Comparison of ENCODE assay signal across 32 cellular contexts in genomic region chr19:14054721-14055120, GRCh38. TPM values are rescaled to one million over a fixed set of nuclear protein-coding genes. Genes with fewer than 3 reads are reported as not detected.
DNase-seq lines count a peak whose midpoint lies in the region; ATAC-seq, FAIRE-seq and TF ChIP-seq lines count a peak whose summit lies in the region.
"Had no signal": no experiment of that assay in that cellular context is flagged by ENCODE, and none has a peak within 500 bp of the region (broad histone marks: within the 10 kb centered on the region; RNA-seq: fewer than 3 reads in every experiment).

No MANE protein-coding gene starts in this region.

- H3K4me1 ChIP-seq in K562 (replicated peaks in 1 of 2; ENCODE audit: control insufficient read depth in 2 of 2, insufficient read depth in 2 of 2, low read length in 2 of 2): peaks cover 16 to 55% of the 10 kb centered on the region in 2 experiments
- H3K4me1 ChIP-seq in neuronal stem cell (ENCODE audit: control insufficient read depth in 2 of 2, insufficient read depth in 1 of 2, low read depth in 1 of 2, low read length in 2 of 2): peaks cover 2 to 4% of the 10 kb centered on the region in 2 donors
- peaks cover 17% of the 10 kb centered on the region for H3K4me1 ChIP-seq in CD8-positive, alpha-beta memory T cell (ENCODE audit: insufficient read depth, low read length)
- H3K4me1 ChIP-seq: SJCRH30 had no signal

- peak; percentile 27 for ATAC-seq in stimulated activated naive CD8-positive, alpha-beta T cell treated with anti-CD3 and anti-CD28 coated beads, Interleukin-15, amount 100 ng/mL, for 72 hours
- no peak for ATAC-seq in stimulated activated naive CD8-positive, alpha-beta T cell treated with anti-CD3 and anti-CD28 coated beads, Interleukin-15, Interleukin-2, amounts not matched to agents 100 U/mL and 50 U/mL, for 24 hours
- ATAC-seq in K562: no peak
- ATAC-seq: GM12878, Right ventricle myocardium inferior had no signal

- no peaks in the 10 kb centered on the region for H3K79me2 ChIP-seq in K562 (ENCODE audit: control insufficient read depth, insufficient read depth, low read length)

- BruUV-seq in K562 (replicated peaks; lab: Mats Ljungman, UMichigan): no TSS peak

- peaks cover 38% of the 10 kb centered on the region for H3K4me1 Mint-ChIP-seq in stimulated activated naive CD8-positive, alpha-beta T cell treated with anti-CD3 and anti-CD28 coated beads, Interleukin-15, amount 100 ng/mL, for 72 hours
- H3K4me1 Mint-ChIP-seq in CD8-positive, alpha-beta memory T cell: peaks cover 11 to 23% (median 13%) of the 10 kb centered on the region in 3 donors

- no peak overlapping the region for H3K4me3 Mint-ChIP-seq in stimulated activated naive CD8-positive, alpha-beta T cell treated with anti-CD3 and anti-CD28 coated beads, Interleukin-15, amount 100 ng/mL, for 72 hours
- no peak overlapping the region for H3K4me3 Mint-ChIP-seq in CD8-positive, alpha-beta memory T cell
- H3K4me3 Mint-ChIP-seq: CD4-positive, CD25-positive, alpha-beta regulatory T cell had no signal

- FAIRE-seq in K562 (lab: Jason Lieb, UNC): no peak
- FAIRE-seq: GM12878 had no signal

- H3K27me3 Mint-ChIP-seq in stimulated activated naive CD8-positive, alpha-beta T cell treated with anti-CD3 and anti-CD28 coated beads, Interleukin-15, amount 100 ng/mL, for 72 hours: peaks cover 32% of the 10 kb centered on the region
- H3K27me3 Mint-ChIP-seq in CD8-positive, alpha-beta memory T cell: peaks cover 13 to 20% of the 10 kb centered on the region in 2 donors

- TF ChIP-seq POLR2A in K562 (conservative IDR thresholded peaks at IDR 0.05): no peak

- no peaks in the 10 kb centered on the region for H3K9me1 ChIP-seq in K562 (ENCODE audit: control insufficient read depth, insufficient read depth, low read length)

- peak overlapping the region; percentile 6 for H2AK5ac ChIP-seq in neuronal stem cell (ENCODE audit: low read depth, low read length)

- no peak overlapping the region for H3K23ac ChIP-seq in neuronal stem cell (ENCODE audit: low read depth, low read length, poor library complexity)

- H3K4ac ChIP-seq in neuronal stem cell (ENCODE audit: low read length): no peak overlapping the region

- peaks cover 11% of the 10 kb centered on the region; the same call in 1 of the 3 replicates for H3K36me3 ChIP-seq in K562 (ENCODE audit: control insufficient read depth, insufficient read depth, low read length)
- peaks cover 2 to 3% of the 10 kb centered on the region in 2 donors for H3K36me3 ChIP-seq in neuronal stem cell (replicated peaks in 1 of 2; ENCODE audit: control insufficient read depth in 2 of 2, insufficient read depth in 2 of 2, low read length in 2 of 2)
- peaks cover 19% of the 10 kb centered on the region for H3K36me3 ChIP-seq in CD8-positive, alpha-beta memory T cell (ENCODE audit: insufficient read depth, low read length)
- H3K36me3 ChIP-seq: SJCRH30 had no signal

- H2BK5ac ChIP-seq in neuronal stem cell (ENCODE audit: low read length): peak overlapping the region; percentile 45

- TF ChIP-seq EP300 in K562 (IDR thresholded peaks at IDR 0.05; ENCODE audit: low read length): no peak

- H3K9me3 Mint-ChIP-seq in stimulated activated naive CD8-positive, alpha-beta T cell treated with anti-CD3 and anti-CD28 coated beads, Interleukin-15, amount 100 ng/mL, for 72 hours: peaks cover 0 to 7% of the 10 kb centered on the region in 2 donors
- no peaks in the 10 kb centered on the region for H3K9me3 Mint-ChIP-seq in CD8-positive, alpha-beta memory T cell

- POLR2A ChIA-PET in K562 (lab: Yijun Ruan, JAX): no interaction called here
- POLR2A ChIA-PET in CD8-positive, alpha-beta memory T cell (lab: Charles Lee): interaction anchor here (0.6 to 0.7 kb wide), 2 partner anchors 12 to 171 kb away, joined by 3 to 9 read pairs; no protein-coding TSS in a partner anchor

- in situ Hi-C loops in K562 (cut with MboI): loop anchor here (25.0 kb wide), 1 partner anchor 467 kb away; no protein-coding TSS in a partner anchor

- H3K9ac ChIP-seq in K562 (ENCODE audit: insufficient read depth in 1 of 2, low read depth in 2 of 2, low read length in 2 of 2): 0 out of 4 replicates have a peak overlapping the region, but pooled peaks of 1 of the 2 experiments have one; percentile 57
- H3K9ac ChIP-seq in neuronal stem cell (ENCODE audit: low read depth, low read length, poor library complexity): no peak overlapping the region
- H3K9ac ChIP-seq: BLaER1 had no signal

- CTCF ChIA-PET in K562 (lab: Yijun Ruan, JAX; ENCODE audit: low intra/inter-chr PET ratio): no interaction called here
- CTCF ChIA-PET in CD8-positive, alpha-beta memory T cell (lab: Charles Lee): interaction anchor here (0.6 to 1.1 kb wide), 3 partner anchors 10 to 585 kb away, joined by 3 read pairs; no protein-coding TSS in a partner anchor

- no peaks in the 10 kb centered on the region for H4K20me1 ChIP-seq in K562 (replicated peaks; ENCODE audit: control insufficient read depth, insufficient read depth, low read length)
- H4K20me1 ChIP-seq: BLaER1 had no signal

- no peak overlapping the region for H2BK120ac ChIP-seq in neuronal stem cell (ENCODE audit: low read depth, low read length)

- H3K27ac ChIP-seq in K562 (ENCODE audit: extremely low read depth, low read depth, low read length): no peak overlapping the region
- no peak overlapping the region for H3K27ac ChIP-seq in neuronal stem cell (replicated peaks; ENCODE audit: low read length)
- no peak overlapping the region for H3K27ac ChIP-seq in CD8-positive, alpha-beta memory T cell (ENCODE audit: low read depth, low read length)
- H3K27ac ChIP-seq: BLaER1, PC-9, SJCRH30 had no signal

- H3K4me2 ChIP-seq in K562 (ENCODE audit: insufficient read depth, low read length) (no peak overlapping the region), neuronal stem cell (ENCODE audit: insufficient read depth, low read length, poor library complexity, severe bottlenecking) (no peak overlapping the region)
- H3K4me2 ChIP-seq: BLaER1, PC-9 had no signal

- no peak for TF ChIP-seq RAD21 in K562 (CRISPR knock-in tag; conservative IDR thresholded peaks at IDR 0.05 in 1 of 2, IDR thresholded peaks at IDR 0.05 in 1 of 2)

- H3K27me3 ChIP-seq in K562 (ENCODE audit: control insufficient read depth in 2 of 2, insufficient read depth in 2 of 2, low read length in 2 of 2): no peaks in the 10 kb centered on the region
- H3K27me3 ChIP-seq in neuronal stem cell (ENCODE audit: control insufficient read depth in 3 of 3, insufficient read depth in 3 of 3, low read depth in 1 of 3, low read length in 3 of 3): peaks cover 0 to 28% (median 14%) of the 10 kb centered on the region in 3 experiments
- peaks cover 16% of the 10 kb centered on the region for H3K27me3 ChIP-seq in CD8-positive, alpha-beta memory T cell (ENCODE audit: insufficient read depth, low read length, poor library complexity, severe bottlenecking)

- no peak overlapping the region for H3K14ac ChIP-seq in neuronal stem cell (ENCODE audit: low read length)

- no peak overlapping the region for H2BK12ac ChIP-seq in neuronal stem cell (ENCODE audit: low read length)

- H2AFZ ChIP-seq in K562 (ENCODE audit: low read depth, low read length) (no peak overlapping the region), neuronal stem cell (ENCODE audit: low read length) (no peak overlapping the region)
- H2AFZ ChIP-seq: PC-9 had no signal

- no peak for DNase-seq in stimulated activated naive CD8-positive, alpha-beta T cell treated with anti-CD3 and anti-CD28 coated beads, Interleukin-15, amount 100 ng/mL, for 72 hours
- no peak for DNase-seq in stimulated activated naive CD8-positive, alpha-beta T cell treated with anti-CD3 and anti-CD28 coated beads, Interleukin-15, Interleukin-2, amounts not matched to agents 100 U/mL and 50 U/mL, for 24 hours
- DNase-seq in K562 (ENCODE audit: extremely low read depth in 1 of 4, low spot score in 3 of 4) (peak in 3 of 4 experiments; percentile 4 to 6 (median 5)), neuronal stem cell (ENCODE audit: low spot score) (no peak), NCI-H1694 (lab: John Stamatoyannopoulos, UW) (no peak), DMS 273 treated with DMSO at 0.1 percent for 48 hours (lab: John Stamatoyannopoulos, UW) (no peak)
- DNase-seq in CD8-positive, alpha-beta memory T cell: no peak
- DNase-seq: 8988T; ACHN; CD4-positive, CD25-positive, alpha-beta regulatory T cell; COR-L47; DMS79; EL; GDM1; Karpas-422; MV-4-11; NCI-H1105; NCI-H1436 treated with DMSO at 0.1 percent for 48 hours; NCI-H1930; NCI-H2107; NCI-H446; NCI-H524 treated with DMSO at 0.1 percent for 48 hours; NCI-H774; NK-92 treated with Interleukin-12 subunit alpha and Interleukin-12 subunit beta, amount 100 ng/mL, for 24 hours; PC-9; SJCRH30 had no signal

- H3K18ac ChIP-seq in neuronal stem cell (ENCODE audit: low read length): peak overlapping the region; percentile 48

- H3K9me3 ChIP-seq in K562 (replicated peaks; ENCODE audit: control insufficient read depth, insufficient read depth, low read depth, low read length) (no peaks in the 10 kb centered on the region), neuronal stem cell (replicated peaks in 1 of 2; ENCODE audit: control insufficient read depth in 2 of 2, insufficient read depth in 1 of 2, low read depth in 1 of 2, low read length in 2 of 2) (peaks cover 0 to 3% of the 10 kb centered on the region in 2 donors)
- no peaks in the 10 kb centered on the region for H3K9me3 ChIP-seq in CD8-positive, alpha-beta memory T cell (ENCODE audit: low read length)
- H3K9me3 ChIP-seq: BLaER1, SJCRH30 had no signal

- intact Hi-C loops in K562 (cut with micrococcal nuclease): no loop called here

- no peak overlapping the region for H3K27ac Mint-ChIP-seq in stimulated activated naive CD8-positive, alpha-beta T cell treated with anti-CD3 and anti-CD28 coated beads, Interleukin-15, amount 100 ng/mL, for 72 hours
- no peak overlapping the region for H3K27ac Mint-ChIP-seq in CD8-positive, alpha-beta memory T cell

- 25% methylated on average over 6 of the region's 11 CpGs for WGBS in K562 (ENCODE audit: insufficient coverage, low coverage, missing lambda C conversion rate)
- WGBS in neuronal stem cell (ENCODE audit: extremely low coverage in 2 of 2, insufficient read length in 2 of 2, insufficient replicate concordance in 1 of 2), 2 donors: no CpG with 5 or more reads among the region's 11 CpGs

- no peaks in the 10 kb centered on the region for H3K79me1 ChIP-seq in neuronal stem cell (ENCODE audit: low read depth, low read length)

- H4K91ac ChIP-seq in neuronal stem cell (ENCODE audit: low read depth, low read length, poor library complexity): no peak overlapping the region

- no peak overlapping the region for H4K8ac ChIP-seq in neuronal stem cell (ENCODE audit: low read depth, low read length)

- H3K36me3 Mint-ChIP-seq in CD8-positive, alpha-beta memory T cell: peaks cover 7 to 30% (median 9%) of the 10 kb centered on the region in 3 donors

- no peak for TF ChIP-seq CTCF in K562 (IDR thresholded peaks at IDR 0.05 in 2 of 3, conservative IDR thresholded peaks at IDR 0.05 in 1 of 3; ENCODE audit: insufficient read depth in 2 of 3, low read depth in 1 of 3, low read length in 3 of 3)

- H3K4me3 ChIP-seq in K562 (no peak overlapping the region), neuronal stem cell (ENCODE audit: low read length in 2 of 2) (no peak overlapping the region)
- no peak overlapping the region for H3K4me3 ChIP-seq in CD8-positive, alpha-beta memory T cell (ENCODE audit: low read length)
- H3K4me3 ChIP-seq: BLaER1, GM12878, PC-9, SJCRH30 had no signal

- H2BK15ac ChIP-seq in neuronal stem cell (ENCODE audit: low read length): peak overlapping the region; percentile 25

RNA-seq across cellular contexts. Expression of gene PALM3, which starts 7.2 kb away (rescaled TPM):
- 0.53 and 0.76 TPM in 2 replicates for total RNA-seq in K562 (2011; cell fraction: chromatin; rRNA removed; ENCODE audit: low replicate concordance)
- 0.33 and 0.92 TPM in 2 replicates for total RNA-seq in K562 (2011; cell fraction: nucleolus; rRNA removed)
- 0.73 and 0.99 TPM in 2 replicates for total RNA-seq in K562 (2011; cell fraction: nucleoplasm; rRNA removed)
- total RNA-seq in K562 (2014; rRNA removed) (8.2 and 8.9 TPM in 2 replicates), K562 (2014; rRNA removed; fragmentation: Illumina TruSeq; extraction: Trizol) (2.5 and 2.8 TPM in 2 replicates), K562 (2015; rRNA removed; fragmentation: Illumina TruSeq; extraction: Trizol) (3.3 and 3.7 TPM in 2 replicates), K562 (2021) (7.6 and 9.3 TPM in 2 replicates)
- polyA plus RNA-seq in K562 (2011; rRNA removed) (2.3 and 2.9 TPM in 2 replicates), K562 (2014; fragmentation: Illumina TruSeq; extraction: Trizol) (7.4 and 10.8 TPM in 2 replicates), K562 (2014; fragmentation: Nextera tagmentation; extraction: Ambion mirVana) (under 1 TPM; 0.07 to 0.29 TPM), K562 (2014; rRNA removed) (8.9 and 12.1 TPM in 2 replicates)
- polyA plus RNA-seq in K562 (2011; cell fraction: cytosol; rRNA removed): 2.1 and 6.1 TPM in 2 replicates
- 1.1 and 2.9 TPM in 2 replicates for polyA plus RNA-seq in K562 (2011; cell fraction: nucleus; rRNA removed)
- 2.0 and 13.9 TPM in 2 replicates for polyA plus RNA-seq in K562 (2012)
- polyA minus RNA-seq in K562 (2011; rRNA and poly(A)+ RNA removed): 0.39 and 1.3 TPM in 2 replicates
- polyA minus RNA-seq in K562 (2011; cell fraction: cytosol; rRNA and poly(A)+ RNA removed): 0.91 and 1.4 TPM in 2 replicates
- polyA minus RNA-seq in K562 (2011; cell fraction: nucleus; rRNA and poly(A)+ RNA removed): 0.27 and 0.56 TPM in 2 replicates
- 10.2 TPM for polyA plus RNA-seq in neuronal stem cell (2013, experiment 1 of 2)
- polyA plus RNA-seq in neuronal stem cell (2013, experiment 2 of 2): 10.4 TPM
- total RNA-seq in CD8-positive, alpha-beta memory T cell: not detected
- polyA plus RNA-seq in CD8-positive, alpha-beta memory T cell: not detected
- total RNA-seq: CD4-positive, CD25-positive, alpha-beta regulatory T cell; GM12878 had no signal
- polyA plus RNA-seq: CD4-positive, CD25-positive, alpha-beta regulatory T cell had no signal

RNA-seq across cellular contexts. Expression of gene MISP3, which starts 17.9 kb away (rescaled TPM):
- 1.7 and 5.3 TPM in 2 replicates for total RNA-seq in K562 (2011; cell fraction: chromatin; rRNA removed; ENCODE audit: low replicate concordance)
- 5.5 and 5.7 TPM in 2 replicates for total RNA-seq in K562 (2011; cell fraction: nucleolus; rRNA removed)
- total RNA-seq in K562 (2011; cell fraction: nucleoplasm; rRNA removed): 4.1 and 5.0 TPM in 2 replicates
- total RNA-seq in K562 (2014; rRNA removed): 3.1 and 3.9 TPM in 2 replicates
- total RNA-seq in K562 (2014; rRNA removed; fragmentation: Illumina TruSeq; extraction: Trizol): 0.69 and 0.73 TPM in 2 replicates
- total RNA-seq in K562 (2015; rRNA removed; fragmentation: Illumina TruSeq; extraction: Trizol): 1.6 and 1.9 TPM in 2 replicates
- 1.9 and 2.9 TPM in 2 replicates for total RNA-seq in K562 (2021)
- 1.2 and 2.1 TPM in 2 replicates for polyA plus RNA-seq in K562 (2011; rRNA removed)
- 2.1 and 3.0 TPM in 2 replicates for polyA plus RNA-seq in K562 (2011; cell fraction: cytosol; rRNA removed)
- polyA plus RNA-seq in K562 (2011; cell fraction: nucleus; rRNA removed): 8.6 and 12.9 TPM in 2 replicates
- polyA plus RNA-seq in K562 (2012): 3.6 and 4.2 TPM in 2 replicates
- 2.6 and 3.2 TPM in 2 replicates for polyA plus RNA-seq in K562 (2014; fragmentation: Illumina TruSeq; extraction: Trizol)
- under 1 TPM; 0.25 to 0.37 TPM for polyA plus RNA-seq in K562 (2014; fragmentation: Nextera tagmentation; extraction: Ambion mirVana)
- polyA plus RNA-seq in K562 (2014; rRNA removed): 5.4 and 5.6 TPM in 2 replicates
- polyA minus RNA-seq in K562 (2011; rRNA and poly(A)+ RNA removed): not detected in 2 replicates
- polyA minus RNA-seq in K562 (2011; cell fraction: cytosol; rRNA and poly(A)+ RNA removed): 0.91 TPM in 1 of 2 replicates, not detected in the other
- 1.8 and 1.9 TPM in 2 replicates for polyA minus RNA-seq in K562 (2011; cell fraction: nucleus; rRNA and poly(A)+ RNA removed)
- polyA plus RNA-seq in neuronal stem cell (2013, experiment 1 of 2): 1.6 TPM
- polyA plus RNA-seq in neuronal stem cell (2013, experiment 2 of 2): 1.7 TPM
- 1 to 10 TPM in 1 of 2 experiments, under 1 TPM in 1; 1.00 to 1.2 TPM for total RNA-seq in CD8-positive, alpha-beta memory T cell
- polyA plus RNA-seq in CD8-positive, alpha-beta memory T cell: 2.1 TPM

RNA-seq across cellular contexts. Expression of gene IL27RA, which starts 23.2 kb away (rescaled TPM):
- total RNA-seq in K562 (2011; cell fraction: chromatin; rRNA removed; ENCODE audit: low replicate concordance): 10.9 and 28.8 TPM in 2 replicates
- total RNA-seq in K562 (2011; cell fraction: nucleolus; rRNA removed): 34.2 and 45.7 TPM in 2 replicates
- total RNA-seq in K562 (2011; cell fraction: nucleoplasm; rRNA removed): 19.0 and 24.8 TPM in 2 replicates
- total RNA-seq in K562 (2014; rRNA removed) (11.6 and 12.6 TPM in 2 replicates), K562 (2014; rRNA removed; fragmentation: Illumina TruSeq; extraction: Trizol) (6.3 and 7.0 TPM in 2 replicates), K562 (2015; rRNA removed; fragmentation: Illumina TruSeq; extraction: Trizol) (8.6 and 8.8 TPM in 2 replicates), K562 (2021) (15.2 and 15.9 TPM in 2 replicates)
- polyA plus RNA-seq in K562 (2011; rRNA removed) (14.1 and 15.9 TPM in 2 replicates), K562 (2014; fragmentation: Illumina TruSeq; extraction: Trizol) (12.5 and 13.3 TPM in 2 replicates), K562 (2014; fragmentation: Nextera tagmentation; extraction: Ambion mirVana) (1 to 10 TPM; 1.9 to 2.1 TPM), K562 (2014; rRNA removed) (10.6 and 12.0 TPM in 2 replicates)
- 9.7 and 22.4 TPM in 2 replicates for polyA plus RNA-seq in K562 (2011; cell fraction: cytosol; rRNA removed)
- polyA plus RNA-seq in K562 (2011; cell fraction: nucleus; rRNA removed): 7.8 and 13.8 TPM in 2 replicates
- 12.8 and 16.0 TPM in 2 replicates for polyA plus RNA-seq in K562 (2012)
- polyA minus RNA-seq in K562 (2011; rRNA and poly(A)+ RNA removed): 4.5 and 7.4 TPM in 2 replicates
- 5.3 and 8.4 TPM in 2 replicates for polyA minus RNA-seq in K562 (2011; cell fraction: cytosol; rRNA and poly(A)+ RNA removed)
- polyA minus RNA-seq in K562 (2011; cell fraction: nucleus; rRNA and poly(A)+ RNA removed): 2.8 and 3.9 TPM in 2 replicates
- 4.8 TPM for polyA plus RNA-seq in neuronal stem cell (2013, experiment 1 of 2)
- 4.3 TPM for polyA plus RNA-seq in neuronal stem cell (2013, experiment 2 of 2)
- 10 to 100 TPM; 71.4 to 73.6 TPM for total RNA-seq in CD8-positive, alpha-beta memory T cell
- polyA plus RNA-seq in CD8-positive, alpha-beta memory T cell: 83.4 TPM

RNA-seq across cellular contexts. Expression of gene RLN3, which starts 26.8 kb away (rescaled TPM):
- total RNA-seq in K562 (2011; cell fraction: chromatin; rRNA removed; ENCODE audit: low replicate concordance): not detected in 2 replicates
- total RNA-seq in K562 (2011; cell fraction: nucleolus; rRNA removed): 0.92 TPM in 1 of 2 replicates, not detected in the other
- total RNA-seq in K562 (2011; cell fraction: nucleoplasm; rRNA removed): not detected in 2 replicates
- total RNA-seq in K562 (2014; rRNA removed) (1.1 TPM in 1 of 2 replicates, not detected in the other), K562 (2014; rRNA removed; fragmentation: Illumina TruSeq; extraction: Trizol) (not detected in 2 replicates), K562 (2015; rRNA removed; fragmentation: Illumina TruSeq; extraction: Trizol) (not detected in 2 replicates), K562 (2021) (0.31 TPM in 1 of 2 replicates, not detected in the other)
- polyA plus RNA-seq in K562 (2011; rRNA removed) (0.71 TPM in 1 of 2 replicates, not detected in the other), K562 (2014; fragmentation: Illumina TruSeq; extraction: Trizol) (not detected in 2 replicates), K562 (2014; fragmentation: Nextera tagmentation; extraction: Ambion mirVana) (not detected), K562 (2014; rRNA removed) (0.38 and 1.2 TPM in 2 replicates)
- 0.27 and 2.5 TPM in 2 replicates for polyA plus RNA-seq in K562 (2011; cell fraction: cytosol; rRNA removed)
- polyA plus RNA-seq in K562 (2011; cell fraction: nucleus; rRNA removed): 0.57 TPM in 1 of 2 replicates, not detected in the other
- 0.26 and 0.57 TPM in 2 replicates for polyA plus RNA-seq in K562 (2012)
- polyA minus RNA-seq in K562 (2011; rRNA and poly(A)+ RNA removed): not detected in 2 replicates
- not detected in 2 replicates for polyA minus RNA-seq in K562 (2011; cell fraction: cytosol; rRNA and poly(A)+ RNA removed)
- not detected in 2 replicates for polyA minus RNA-seq in K562 (2011; cell fraction: nucleus; rRNA and poly(A)+ RNA removed)
- not detected for polyA plus RNA-seq in neuronal stem cell (2013, experiment 1 of 2)
- not detected for polyA plus RNA-seq in neuronal stem cell (2013, experiment 2 of 2)
- not detected for total RNA-seq in CD8-positive, alpha-beta memory T cell
- not detected for polyA plus RNA-seq in CD8-positive, alpha-beta memory T cell
- total RNA-seq: CD4-positive, CD25-positive, alpha-beta regulatory T cell; GM12878; H4; HT-29; PC-9; Right ventricle myocardium inferior; RPMI7951; SJCRH30 had no signal
- polyA plus RNA-seq: GM12878 had no signal

RNA-seq across cellular contexts. Expression of gene C19orf67, which starts 30.9 kb away (rescaled TPM):
- total RNA-seq in K562 (2011; cell fraction: chromatin; rRNA removed; ENCODE audit: low replicate concordance): 0.83 and 2.1 TPM in 2 replicates
- total RNA-seq in K562 (2011; cell fraction: nucleolus; rRNA removed): 3.7 and 4.5 TPM in 2 replicates
- 1.8 and 2.1 TPM in 2 replicates for total RNA-seq in K562 (2011; cell fraction: nucleoplasm; rRNA removed)
- total RNA-seq in K562 (2014; rRNA removed) (0.45 and 1.5 TPM in 2 replicates), K562 (2014; rRNA removed; fragmentation: Illumina TruSeq; extraction: Trizol) (0.35 TPM in 1 of 2 replicates, not detected in the other), K562 (2015; rRNA removed; fragmentation: Illumina TruSeq; extraction: Trizol) (0.29 and 0.53 TPM in 2 replicates), K562 (2021) (1.1 and 2.1 TPM in 2 replicates)
- polyA plus RNA-seq in K562 (2011; rRNA removed) (0.39 and 0.56 TPM in 2 replicates), K562 (2014; fragmentation: Illumina TruSeq; extraction: Trizol) (0.28 and 0.39 TPM in 2 replicates), K562 (2014; fragmentation: Nextera tagmentation; extraction: Ambion mirVana) (not detected), K562 (2014; rRNA removed) (1.8 TPM in 1 of 2 replicates, not detected in the other)
- 0.46 and 0.97 TPM in 2 replicates for polyA plus RNA-seq in K562 (2011; cell fraction: cytosol; rRNA removed)
- 1.2 and 3.8 TPM in 2 replicates for polyA plus RNA-seq in K562 (2011; cell fraction: nucleus; rRNA removed)
- polyA plus RNA-seq in K562 (2012): 0.62 and 0.68 TPM in 2 replicates
- 0.14 TPM in 1 of 2 replicates, not detected in the other for polyA minus RNA-seq in K562 (2011; rRNA and poly(A)+ RNA removed)
- not detected in 2 replicates for polyA minus RNA-seq in K562 (2011; cell fraction: cytosol; rRNA and poly(A)+ RNA removed)
- 1.5 and 3.0 TPM in 2 replicates for polyA minus RNA-seq in K562 (2011; cell fraction: nucleus; rRNA and poly(A)+ RNA removed)
- not detected for polyA plus RNA-seq in neuronal stem cell (2013, experiment 1 of 2)
- polyA plus RNA-seq in neuronal stem cell (2013, experiment 2 of 2): not detected
- under 1 TPM in 1 of 2 experiments, not detected in 1; 0.42 TPM for total RNA-seq in CD8-positive, alpha-beta memory T cell
- not detected for polyA plus RNA-seq in CD8-positive, alpha-beta memory T cell
- total RNA-seq: CD4-positive, CD25-positive, alpha-beta regulatory T cell; GM12878; H4; HT-29; PC-9; Right ventricle myocardium inferior; RPMI7951; SJCRH30 had no signal
- polyA plus RNA-seq: CD4-positive, CD25-positive, alpha-beta regulatory T cell had no signal

Comparison
In these comparisons a context has a peak if more than half of its experiments do, and no peak if none do; other contexts are left out.
1. DNase-seq: peak in K562 (3 of 4); none in stimulated activated naive CD8-positive, alpha-beta T cell treated with anti-CD3 and anti-CD28 coated beads, Interleukin-15, amount 100 ng/mL, for 72 hours (0 of 2), stimulated activated naive CD8-positive, alpha-beta T cell treated with anti-CD3 and anti-CD28 coated beads, Interleukin-15, Interleukin-2, amounts not matched to agents 100 U/mL and 50 U/mL, for 24 hours (single experiment), neuronal stem cell (single experiment), NCI-H1694 (single experiment), DMS 273 treated with DMSO at 0.1 percent for 48 hours (single experiment) and CD8-positive, alpha-beta memory T cell (0 of 5).